Comparison of ENCODE assay signal across 31 cellular contexts in genomic region chr18:13315000-13315399, GRCh38.
"Had no signal": no experiment of that assay in that cellular context is flagged by ENCODE, and none has a peak within 500 bp of the region (broad histone marks: within the 10 kb centered on the region; RNA-seq: fewer than 3 reads in every experiment).

No MANE protein-coding gene starts in this region.

- H3K4me2 ChIP-seq: hepatocyte had no signal

- H3K9me3 ChIP-seq: pancreas, prostate gland, sigmoid colon had no signal

- H3K4me3 Mint-ChIP-seq: mesothelial cell of epicardium; naive B cell; natural killer cell treated with Interleukin-12 subunit alpha and Interleukin-12 subunit beta and Interleukin-15 and Interleukin-18, amount 100 ng/mL, for 72 hours; stimulated activated memory B cell treated with anti-CD40 and anti-IgM and Interleukin-4, amounts not matched to agents 10 μg/mL and 1 μg/mL and 100 μg/mL, for 72 hours; stimulated activated naive CD8-positive, alpha-beta T cell treated with anti-CD3 and anti-CD28 coated beads, Interleukin-15, Interleukin-2, amounts not matched to agents 100 ng/mL and 50 ng/mL, for 24 hours had no signal

- H3K27ac Mint-ChIP-seq: mesothelial cell of epicardium; natural killer cell treated with Interleukin-12 subunit alpha and Interleukin-12 subunit beta and Interleukin-15 and Interleukin-18, amount 100 ng/mL, for 72 hours; stimulated activated memory B cell treated with anti-CD40 and anti-IgM and Interleukin-4, amounts not matched to agents 10 μg/mL and 1 μg/mL and 100 μg/mL, for 72 hours; stimulated activated naive CD8-positive, alpha-beta T cell treated with anti-CD3 and anti-CD28 coated beads, Interleukin-15, Interleukin-2, amounts not matched to agents 100 ng/mL and 50 ng/mL, for 24 hours had no signal

- DNase-seq: glutamatergic neuron; heart right ventricle; kidney glomerular epithelial cell; left cardiac atrium; left lung; mesendoderm; naive B cell; pancreas; posterior cingulate gyrus; retina; right cardiac atrium; sigmoid colon; small intestine; spleen; stimulated activated CD4-positive, alpha-beta T cell treated with anti-CD3 and anti-CD28 coated beads, Interleukin-1b, Interleukin-23, amount 100 ng/mL, for 48 hours; stimulated activated CD4-positive, alpha-beta T cell treated with anti-CD3 and anti-CD28 coated beads, Interleukin-2, amount 100 ng/mL, for 48 hours; stimulated activated CD4-positive, alpha-beta T cell treated with anti-CD3 and anti-CD28 coated beads, Interleukin-4, amount 100 ng/mL, for 4 hours; stimulated activated CD8-positive, alpha-beta memory T cell treated with anti-CD3 and anti-CD28 coated beads, Interleukin-4, amount 100 ng/mL, for 48 hours; tibial artery; trophoblast cell; upper lobe of right lung had no signal

- H3K36me3 ChIP-seq: left lung, pancreas, prostate gland, sigmoid colon, spleen, thoracic aorta, upper lobe of right lung had no signal

- H3K4me1 ChIP-seq: left lung, pancreas, prostate gland, upper lobe of right lung had no signal

- H3K27me3 Mint-ChIP-seq: naive B cell; stimulated activated naive CD8-positive, alpha-beta T cell treated with anti-CD3 and anti-CD28 coated beads, Interleukin-15, Interleukin-2, amounts not matched to agents 100 ng/mL and 50 ng/mL, for 24 hours had no signal

- ATAC-seq: heart right ventricle; left cardiac atrium; left lung; natural killer cell treated with Interleukin-12 subunit alpha and Interleukin-12 subunit beta and Interleukin-15 and Interleukin-18, amount 100 ng/mL, for 72 hours; pancreas; right cardiac atrium; stimulated activated memory B cell treated with anti-CD40 and anti-IgM and Interleukin-4, amounts not matched to agents 10 μg/mL and 1 μg/mL and 100 μg/mL, for 72 hours; upper lobe of right lung had no signal

- H3K4me3 ChIP-seq: heart right ventricle, hepatocyte, left lung, lung, pancreas, prostate gland, sigmoid colon, spleen, suprapubic skin, thoracic aorta, tibial artery, upper lobe of right lung had no signal

- H3K27me3 ChIP-seq: heart right ventricle, hepatocyte, left lung, pancreas, sigmoid colon, spleen, suprapubic skin, tibial artery, upper lobe of right lung had no signal

- FAIRE-seq: keratinocyte, pancreas, small intestine had no signal

- H3K79me2 ChIP-seq: hepatocyte had no signal

- H2AFZ ChIP-seq: hepatocyte had no signal

- H3K27ac ChIP-seq: heart right ventricle, hepatocyte, left lung, pancreas, prostate gland, sigmoid colon, spleen, suprapubic skin, thoracic aorta, tibial artery, upper lobe of right lung had no signal

- H3K4me1 Mint-ChIP-seq: mesothelial cell of epicardium; stimulated activated memory B cell treated with anti-CD40 and anti-IgM and Interleukin-4, amounts not matched to agents 10 μg/mL and 1 μg/mL and 100 μg/mL, for 72 hours had no signal
